ENCODE assay signal across 1 cellular context in the genomic region with DNA sequence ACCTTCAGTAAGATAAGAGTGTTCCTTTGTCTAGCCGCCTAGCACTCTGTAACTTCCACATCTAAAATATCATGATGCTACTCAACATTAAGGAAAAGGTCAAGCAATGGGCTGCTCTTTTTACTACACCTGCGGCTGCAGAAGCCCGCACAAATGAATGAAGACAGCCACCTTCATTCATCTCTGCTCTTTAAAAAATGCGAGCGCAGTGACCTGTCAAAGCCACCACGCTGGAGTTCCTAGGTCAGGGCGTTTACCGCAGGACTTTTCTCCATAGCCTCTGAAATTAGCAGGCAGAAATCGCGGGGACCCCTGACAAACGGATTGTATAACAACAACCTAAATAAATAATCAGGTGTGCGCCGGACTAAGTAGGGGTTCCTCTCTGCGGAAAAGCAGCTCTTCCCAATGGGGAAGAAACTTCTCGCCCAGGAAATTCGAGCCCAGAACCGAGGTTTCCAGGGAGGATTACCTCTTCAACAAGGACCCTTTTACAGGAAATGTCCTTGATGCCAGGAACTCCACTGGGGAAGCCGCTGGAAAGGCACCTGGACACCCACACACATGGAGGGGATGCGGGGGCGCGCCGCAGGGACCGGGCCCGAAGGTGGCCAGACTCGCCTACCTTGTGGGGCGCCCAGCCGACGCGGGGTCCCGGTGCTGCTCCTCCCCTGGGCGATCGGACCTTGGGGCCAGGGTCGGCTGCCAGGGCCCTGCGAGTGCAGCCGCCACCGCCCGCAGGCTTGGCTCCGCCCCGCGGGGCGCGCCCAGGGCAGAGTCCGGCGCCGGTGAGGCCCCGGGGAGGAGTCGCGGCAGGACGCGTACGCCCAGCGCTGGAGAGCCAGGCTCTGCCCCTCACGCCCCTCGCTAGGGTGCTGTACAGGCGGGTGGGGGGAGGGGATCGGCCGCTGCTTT.
TF ChIP-seq lines count a peak whose summit lies in the region.

A gene with protein sequence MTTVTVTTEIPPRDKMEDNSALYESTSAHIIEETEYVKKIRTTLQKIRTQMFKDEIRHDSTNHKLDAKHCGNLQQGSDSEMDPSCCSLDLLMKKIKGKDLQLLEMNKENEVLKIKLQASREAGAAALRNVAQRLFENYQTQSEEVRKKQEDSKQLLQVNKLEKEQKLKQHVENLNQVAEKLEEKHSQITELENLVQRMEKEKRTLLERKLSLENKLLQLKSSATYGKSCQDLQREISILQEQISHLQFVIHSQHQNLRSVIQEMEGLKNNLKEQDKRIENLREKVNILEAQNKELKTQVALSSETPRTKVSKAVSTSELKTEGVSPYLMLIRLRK (minus strand): TSS at position 751 of the 915 bp plus-strand sequence. CDS start 16,670 bp downstream, outside the sequence.

TF ChIP-seq in HepG2, 621 proteins besides CTCF, POLR2A, EP300 and RAD21 (continues in another document):
- TF ChIP-seq ZNF12 (CRISPR knock-in tag; IDR thresholded peaks at IDR 0.05): peak; percentile 78
- TF ChIP-seq MEIS2 (CRISPR knock-in tag; IDR thresholded peaks at IDR 0.05): 0 out of 2 replicates have a peak, but pooled peaks have one; percentile 20
- TF ChIP-seq SETDB1 (CRISPR knock-in tag; IDR thresholded peaks at IDR 0.05; ENCODE audit: borderline replicate concordance): no peak
- peak; percentile 10; the same call in 1 of the 2 replicates for TF ChIP-seq FOXK1 (CRISPR knock-in tag; IDR thresholded peaks at IDR 0.05; ENCODE audit: borderline replicate concordance, low read depth)
- peak; percentile 53 for TF ChIP-seq XRCC5 (optimal IDR thresholded peaks at IDR 0.05; ENCODE audit: low read length)
- no peak for TF ChIP-seq ONECUT2 (CRISPR knock-in tag; IDR thresholded peaks at IDR 0.05)
- TF ChIP-seq MXD1 (CRISPR knock-in tag; IDR thresholded peaks at IDR 0.05): 0 out of 2 replicates have a peak, but pooled peaks have one; percentile 34
- TF ChIP-seq MED8 (CRISPR knock-in tag; IDR thresholded peaks at IDR 0.05; ENCODE audit: insufficient replicate concordance): peak; percentile 51
- TF ChIP-seq ZNF263 (CRISPR knock-in tag; IDR thresholded peaks at IDR 0.05): 0 out of 2 replicates have a peak, but pooled peaks have one; percentile 28
- TF ChIP-seq NKX3-1 (CRISPR knock-in tag; IDR thresholded peaks at IDR 0.05): no peak
- 0 out of 2 replicates have a peak, but pooled peaks have one; percentile 37 for TF ChIP-seq ZNF619 (CRISPR knock-in tag; IDR thresholded peaks at IDR 0.05)
- peak; percentile 47; the same call in 1 of the 2 replicates for TF ChIP-seq KDM6A (CRISPR knock-in tag; IDR thresholded peaks at IDR 0.05; ENCODE audit: low read depth)
- peak; percentile 35; the same call in 1 of the 2 replicates for TF ChIP-seq ZFP90 (CRISPR knock-in tag; IDR thresholded peaks at IDR 0.05; ENCODE audit: borderline replicate concordance)
- TF ChIP-seq GFI1 (CRISPR knock-in tag; IDR thresholded peaks at IDR 0.05; ENCODE audit: borderline replicate concordance): peak; percentile 52; the same call in 1 of the 2 replicates
- no peak for TF ChIP-seq ZNF180 (CRISPR knock-in tag; IDR thresholded peaks at IDR 0.05; ENCODE audit: borderline replicate concordance, low read depth)
- TF ChIP-seq SNRNP70 (IDR thresholded peaks at IDR 0.05; ENCODE audit: low read depth, low read length): no peak
- peak; percentile 54 for TF ChIP-seq SAP130 (CRISPR knock-in tag; IDR thresholded peaks at IDR 0.05; ENCODE audit: low read depth)
- peak; percentile 60; the same call in 1 of the 2 replicates for TF ChIP-seq HOXA3 (CRISPR knock-in tag; IDR thresholded peaks at IDR 0.05)
- TF ChIP-seq SKI (IDR thresholded peaks at IDR 0.05; ENCODE audit: partially characterized antibody): peak; percentile 34
- peak; percentile 71; the same call in 1 of the 2 replicates for TF ChIP-seq ESRRA (CRISPR knock-in tag; IDR thresholded peaks at IDR 0.05; ENCODE audit: low read depth)
- TF ChIP-seq ZNF629 (CRISPR knock-in tag; conservative IDR thresholded peaks at IDR 0.05): no peak
- 0 out of 2 replicates have a peak, but pooled peaks have one; percentile 80 for TF ChIP-seq ZMYM4 (CRISPR knock-in tag; IDR thresholded peaks at IDR 0.05)
- TF ChIP-seq ZNF749 (CRISPR knock-in tag; IDR thresholded peaks at IDR 0.05; ENCODE audit: borderline replicate concordance): 0 out of 2 replicates have a peak, but pooled peaks have one; percentile 28
- peak; percentile 90 for TF ChIP-seq SP5 (CRISPR knock-in tag; IDR thresholded peaks at IDR 0.05; ENCODE audit: borderline replicate concordance, low read depth)
- 0 out of 2 replicates have a peak, but pooled peaks have one; percentile 27 for TF ChIP-seq HOXA9 (CRISPR knock-in tag; IDR thresholded peaks at IDR 0.05; ENCODE audit: borderline replicate concordance)
- TF ChIP-seq ZSCAN21 (CRISPR knock-in tag; IDR thresholded peaks at IDR 0.05; ENCODE audit: borderline replicate concordance): peak; percentile 4; the same call in 1 of the 2 replicates
- 0 out of 2 replicates have a peak, but pooled peaks have one; percentile 13 for TF ChIP-seq IRF2 (CRISPR knock-in tag; IDR thresholded peaks at IDR 0.05)
- 0 out of 2 replicates have a peak, but pooled peaks have one; percentile 30 for TF ChIP-seq ZNF83 (CRISPR knock-in tag; IDR thresholded peaks at IDR 0.05; ENCODE audit: borderline replicate concordance)
- 0 out of 2 replicates have a peak, but pooled peaks have one; percentile 38 for TF ChIP-seq CAMTA2 (CRISPR knock-in tag; IDR thresholded peaks at IDR 0.05; ENCODE audit: borderline replicate concordance)
- no peak for TF ChIP-seq FOXA1 (IDR thresholded peaks at IDR 0.05)
- TF ChIP-seq FOXA1 (CRISPR knock-in tag; IDR thresholded peaks at IDR 0.05): no peak
- TF ChIP-seq RBFOX2 (IDR thresholded peaks at IDR 0.05; ENCODE audit: low read depth, low read length): peak; percentile 78
- TF ChIP-seq, protein P1, sequence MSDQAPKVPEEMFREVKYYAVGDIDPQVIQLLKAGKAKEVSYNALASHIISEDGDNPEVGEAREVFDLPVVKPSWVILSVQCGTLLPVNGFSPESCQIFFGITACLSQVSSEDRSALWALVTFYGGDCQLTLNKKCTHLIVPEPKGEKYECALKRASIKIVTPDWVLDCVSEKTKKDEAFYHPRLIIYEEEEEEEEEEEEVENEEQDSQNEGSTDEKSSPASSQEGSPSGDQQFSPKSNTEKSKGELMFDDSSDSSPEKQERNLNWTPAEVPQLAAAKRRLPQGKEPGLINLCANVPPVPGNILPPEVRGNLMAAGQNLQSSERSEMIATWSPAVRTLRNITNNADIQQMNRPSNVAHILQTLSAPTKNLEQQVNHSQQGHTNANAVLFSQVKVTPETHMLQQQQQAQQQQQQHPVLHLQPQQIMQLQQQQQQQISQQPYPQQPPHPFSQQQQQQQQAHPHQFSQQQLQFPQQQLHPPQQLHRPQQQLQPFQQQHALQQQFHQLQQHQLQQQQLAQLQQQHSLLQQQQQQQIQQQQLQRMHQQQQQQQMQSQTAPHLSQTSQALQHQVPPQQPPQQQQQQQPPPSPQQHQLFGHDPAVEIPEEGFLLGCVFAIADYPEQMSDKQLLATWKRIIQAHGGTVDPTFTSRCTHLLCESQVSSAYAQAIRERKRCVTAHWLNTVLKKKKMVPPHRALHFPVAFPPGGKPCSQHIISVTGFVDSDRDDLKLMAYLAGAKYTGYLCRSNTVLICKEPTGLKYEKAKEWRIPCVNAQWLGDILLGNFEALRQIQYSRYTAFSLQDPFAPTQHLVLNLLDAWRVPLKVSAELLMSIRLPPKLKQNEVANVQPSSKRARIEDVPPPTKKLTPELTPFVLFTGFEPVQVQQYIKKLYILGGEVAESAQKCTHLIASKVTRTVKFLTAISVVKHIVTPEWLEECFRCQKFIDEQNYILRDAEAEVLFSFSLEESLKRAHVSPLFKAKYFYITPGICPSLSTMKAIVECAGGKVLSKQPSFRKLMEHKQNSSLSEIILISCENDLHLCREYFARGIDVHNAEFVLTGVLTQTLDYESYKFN (CRISPR knock-in tag; conservative IDR thresholded peaks at IDR 0.05): peak; percentile 91
- TF ChIP-seq TEF (CRISPR knock-in tag; IDR thresholded peaks at IDR 0.05): 0 out of 2 replicates have a peak, but pooled peaks have one; percentile 21
- TF ChIP-seq ETV5 (CRISPR knock-in tag; IDR thresholded peaks at IDR 0.05; ENCODE audit: borderline replicate concordance): 0 out of 2 replicates have a peak, but pooled peaks have one; percentile 19
- peak; percentile 71; the same call in 1 of the 2 replicates for TF ChIP-seq ZNF451 (CRISPR knock-in tag; IDR thresholded peaks at IDR 0.05)
- no peak; the same call in 1 of the 2 replicates for TF ChIP-seq ZNF772 (CRISPR knock-in tag; IDR thresholded peaks at IDR 0.05)
- 0 out of 2 replicates have a peak, but pooled peaks have one; percentile 45 for TF ChIP-seq ZBTB38 (CRISPR knock-in tag; IDR thresholded peaks at IDR 0.05)
- TF ChIP-seq ZNF343 (CRISPR knock-in tag; IDR thresholded peaks at IDR 0.05): no peak
- peak; percentile 40; the same call in 1 of the 2 replicates for TF ChIP-seq NRL (CRISPR knock-in tag; IDR thresholded peaks at IDR 0.05; ENCODE audit: borderline replicate concordance)
- no peak for TF ChIP-seq ZNF589 (CRISPR knock-in tag; conservative IDR thresholded peaks at IDR 0.05)
- TF ChIP-seq AFF4 (CRISPR knock-in tag; IDR thresholded peaks at IDR 0.05): no peak
- TF ChIP-seq, protein P2, sequence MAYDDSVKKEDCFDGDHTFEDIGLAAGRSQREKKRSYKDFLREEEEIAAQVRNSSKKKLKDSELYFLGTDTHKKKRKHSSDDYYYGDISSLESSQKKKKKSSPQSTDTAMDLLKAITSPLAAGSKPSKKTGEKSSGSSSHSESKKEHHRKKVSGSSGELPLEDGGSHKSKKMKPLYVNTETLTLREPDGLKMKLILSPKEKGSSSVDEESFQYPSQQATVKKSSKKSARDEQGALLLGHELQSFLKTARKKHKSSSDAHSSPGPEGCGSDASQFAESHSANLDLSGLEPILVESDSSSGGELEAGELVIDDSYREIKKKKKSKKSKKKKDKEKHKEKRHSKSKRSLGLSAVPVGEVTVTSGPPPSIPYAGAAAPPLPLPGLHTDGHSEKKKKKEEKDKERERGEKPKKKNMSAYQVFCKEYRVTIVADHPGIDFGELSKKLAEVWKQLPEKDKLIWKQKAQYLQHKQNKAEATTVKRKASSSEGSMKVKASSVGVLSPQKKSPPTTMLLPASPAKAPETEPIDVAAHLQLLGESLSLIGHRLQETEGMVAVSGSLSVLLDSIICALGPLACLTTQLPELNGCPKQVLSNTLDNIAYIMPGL (CRISPR knock-in tag; IDR thresholded peaks at IDR 0.05; ENCODE audit: borderline replicate concordance in 1 of 2, low read depth in 1 of 2): peak in 1 of 2 experiments; percentile 72; a peak in 2 of 4 replicates
- no peak for TF ChIP-seq NFE2L2 (IDR thresholded peaks at IDR 0.05; ENCODE audit: low read length)
- TF ChIP-seq NCOR1 (IDR thresholded peaks at IDR 0.05; ENCODE audit: borderline replicate concordance, low read length): peak; percentile 42; the same call in 1 of the 2 replicates
- TF ChIP-seq FOXA3 (CRISPR knock-in tag; IDR thresholded peaks at IDR 0.05): peak; percentile 47
- TF ChIP-seq TFDP2 (CRISPR knock-in tag; IDR thresholded peaks at IDR 0.05): peak; percentile 40; the same call in 1 of the 2 replicates
- TF ChIP-seq ZNF776 (CRISPR knock-in tag; IDR thresholded peaks at IDR 0.05): 0 out of 2 replicates have a peak, but pooled peaks have one; percentile 56
